Comparison of ENCODE assay signal across 24 cellular contexts in genomic region chr17:38739305-38739704, GRCh38.
"Had no signal": no experiment of that assay in that cellular context is flagged by ENCODE, and none has a peak within 500 bp of the region (broad histone marks: within the 10 kb centered on the region; RNA-seq: fewer than 3 reads in every experiment).

No MANE protein-coding gene starts in this region.

- H3K9me3 ChIP-seq: esophagus muscularis mucosa, gastroesophageal sphincter, heart right ventricle, lower lobe of right lung, sigmoid colon, spleen, testis, tibial artery had no signal

- H3K27me3 Mint-ChIP-seq: progenitor cell of endocrine pancreas, type B pancreatic cell had no signal

- H3K27ac Mint-ChIP-seq: natural killer cell; progenitor cell of endocrine pancreas; stimulated activated memory B cell treated with anti-CD40 and anti-IgM and Interleukin-4, amounts not matched to agents 10 μg/mL and 1 μg/mL and 100 μg/mL, for 72 hours; type B pancreatic cell had no signal

- H3K9me3 Mint-ChIP-seq: natural killer cell; stimulated activated memory B cell treated with anti-CD40 and anti-IgM and Interleukin-4, amounts not matched to agents 10 μg/mL and 1 μg/mL and 100 μg/mL, for 72 hours; type B pancreatic cell had no signal

- H3K4me1 ChIP-seq: foreskin keratinocyte had no signal

- H3K4me3 ChIP-seq: dorsolateral prefrontal cortex, esophagus muscularis mucosa, gastroesophageal sphincter, heart right ventricle, lower lobe of right lung, sigmoid colon, spleen, testis, tibial artery had no signal

- ATAC-seq: foreskin keratinocyte; gastroesophageal sphincter; heart right ventricle; left ventricle myocardium superior; lower lobe of right lung; natural killer cell; stimulated activated memory B cell treated with anti-CD40 and anti-IgM and Interleukin-4, amounts not matched to agents 10 μg/mL and 1 μg/mL and 100 μg/mL, for 72 hours; stimulated activated naive CD8-positive, alpha-beta T cell treated with anti-CD3 and anti-CD28 coated beads, Interleukin-15, Interleukin-2, amounts not matched to agents 100 U/mL and 50 U/mL, for 24 hours had no signal

- H3K4me3 Mint-ChIP-seq: natural killer cell; stimulated activated memory B cell treated with anti-CD40 and anti-IgM and Interleukin-4, amounts not matched to agents 10 μg/mL and 1 μg/mL and 100 μg/mL, for 72 hours; type B pancreatic cell had no signal

- H3K36me3 Mint-ChIP-seq: natural killer cell; stimulated activated memory B cell treated with anti-CD40 and anti-IgM and Interleukin-4, amounts not matched to agents 10 μg/mL and 1 μg/mL and 100 μg/mL, for 72 hours had no signal

- H3K27ac ChIP-seq: dorsolateral prefrontal cortex, esophagus muscularis mucosa, foreskin keratinocyte, gastroesophageal sphincter, heart right ventricle, lower lobe of right lung, parathyroid adenoma, sigmoid colon, spleen, testis, tibial artery had no signal

- DNase-seq: dorsolateral prefrontal cortex; effector CD4-positive, alpha-beta T cell; foreskin keratinocyte; heart right ventricle; hippocampal formation; islet precursor cell; kidney glomerular epithelial cell; left ventricle myocardium superior; lower lobe of right lung; natural killer cell; occipital lobe; sigmoid colon; spleen; stimulated activated CD4-positive, alpha-beta T cell treated with anti-CD3 and anti-CD28 coated beads, Interleukin-4, amount 100 ng/mL, for 4 hours; stimulated activated naive CD8-positive, alpha-beta T cell treated with anti-CD3 and anti-CD28 coated beads, Interleukin-15, Interleukin-2, amounts not matched to agents 100 U/mL and 50 U/mL, for 24 hours; substantia nigra; testis; tibial artery had no signal

- H3K27me3 ChIP-seq: dorsolateral prefrontal cortex, esophagus muscularis mucosa, foreskin keratinocyte, gastroesophageal sphincter, heart right ventricle, sigmoid colon, testis, tibial artery had no signal

- H3K9ac ChIP-seq: parathyroid adenoma had no signal
